ENCODE assay signal across 8 cellular contexts in the genomic region with DNA sequence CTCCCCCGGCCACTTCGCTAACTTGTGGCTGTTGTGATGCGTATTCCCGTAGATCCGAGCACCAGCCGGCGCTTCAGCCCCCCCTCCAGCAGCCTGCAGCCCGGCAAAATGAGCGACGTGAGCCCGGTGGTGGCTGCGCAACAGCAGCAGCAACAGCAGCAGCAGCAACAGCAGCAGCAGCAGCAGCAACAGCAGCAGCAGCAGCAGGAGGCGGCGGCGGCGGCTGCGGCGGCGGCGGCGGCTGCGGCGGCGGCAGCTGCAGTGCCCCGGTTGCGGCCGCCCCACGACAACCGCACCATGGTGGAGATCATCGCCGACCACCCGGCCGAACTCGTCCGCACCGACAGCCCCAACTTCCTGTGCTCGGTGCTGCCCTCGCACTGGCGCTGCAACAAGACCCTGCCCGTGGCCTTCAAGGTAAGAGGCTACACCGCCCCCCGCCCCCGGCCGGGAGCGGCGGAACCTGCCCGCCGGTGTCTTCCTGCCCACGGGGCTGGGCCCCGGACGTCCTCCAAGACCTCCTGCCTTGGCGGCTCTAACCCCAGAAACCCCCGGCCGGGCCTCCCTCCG. TPM values are rescaled to one million over a fixed set of nuclear protein-coding genes. Genes with fewer than 3 reads are reported as not detected.
A peak's percentile ranks its signal among the peaks of the same experiment; 100 is the strongest.
DNase-seq lines count a peak whose midpoint lies in the region; TF ChIP-seq lines count a peak whose summit lies in the region.

No MANE protein-coding gene starts in this region.

- DNase-seq in ELF-1 (ENCODE audit: low read depth, low spot score) = peak; percentile 59
- peak; percentile 3 for DNase-seq in NCI-H345 treated with DMSO at 0.1 percent for 48 hours (lab: John Stamatoyannopoulos, UW; ENCODE audit: unreplicated experiment)
- DNase-seq in activated T-helper 1 cell treated with Interleukin-2 at 50 U/mL for 16 hours (ENCODE audit: low read depth) = peak; percentile 43
- DNase-seq in fibroblast of villous mesenchyme (ENCODE audit: low read depth) = no peak
- peak; percentile 47 for DNase-seq in neuronal stem cell (ENCODE audit: low spot score)
- DNase-seq in KG1 (lab: John Stamatoyannopoulos, UW) = no peak
- DNase-seq in medulla oblongata (ENCODE audit: extremely low spot score) = no peak
- DNase-seq in amniotic stem cell (lab: John Stamatoyannopoulos, UW) = no peak

- H3K9ac ChIP-seq in neuronal stem cell (ENCODE audit: low read depth, low read length, poor library complexity) = peak overlapping the region; percentile 88

- peak overlapping the region; percentile 96 for H3K4me2 ChIP-seq in neuronal stem cell (ENCODE audit: insufficient read depth, low read length, poor library complexity, severe bottlenecking)

- H3K4ac ChIP-seq in neuronal stem cell (ENCODE audit: low read length) = no peak overlapping the region

- H4K8ac ChIP-seq in neuronal stem cell (ENCODE audit: low read depth, low read length) = no peak overlapping the region

- peak overlapping the region; percentile 95 for H3K18ac ChIP-seq in neuronal stem cell (ENCODE audit: low read length)

- peak overlapping the region; percentile 99 for H3K4me3 ChIP-seq in fibroblast of villous mesenchyme (ENCODE audit: low read depth, low read length)
- H3K4me3 ChIP-seq in neuronal stem cell (ENCODE audit: low read length in 2 of 2) = peak overlapping the region; percentile 73 to 86

- no peak for TF ChIP-seq CTCF in fibroblast of villous mesenchyme (IDR thresholded peaks at IDR 0.05; ENCODE audit: insufficient read depth, low read depth, low read length)

- peak overlapping the region; percentile 89 for H3K23ac ChIP-seq in neuronal stem cell (ENCODE audit: low read depth, low read length, poor library complexity)

- H2AFZ ChIP-seq in neuronal stem cell (ENCODE audit: low read length) = peak overlapping the region; percentile 89

- peak overlapping the region; percentile 38 for H3K14ac ChIP-seq in neuronal stem cell (ENCODE audit: low read length)

- H3K4me1 ChIP-seq in neuronal stem cell (ENCODE audit: control insufficient read depth in 2 of 2, insufficient read depth in 1 of 2, low read depth in 1 of 2, low read length in 2 of 2) = peaks cover 8 to 15% of the 10 kb centered on the region in 2 donors

- peak overlapping the region; percentile 61 for H2BK120ac ChIP-seq in neuronal stem cell (ENCODE audit: low read depth, low read length)

- no CpG with 5 or more reads among the region's 55 CpGs for WGBS in neuronal stem cell (ENCODE audit: extremely low coverage in 2 of 2, insufficient read length in 2 of 2, insufficient replicate concordance in 1 of 2), 2 donors

- H3K36me3 ChIP-seq in neuronal stem cell (replicated peaks in 1 of 2; ENCODE audit: control insufficient read depth in 2 of 2, insufficient read depth in 2 of 2, low read length in 2 of 2) = peaks cover 0 to 15% of the 10 kb centered on the region in 2 donors

- H3K9me3 ChIP-seq in neuronal stem cell (replicated peaks in 1 of 2; ENCODE audit: control insufficient read depth in 2 of 2, insufficient read depth in 1 of 2, low read depth in 1 of 2, low read length in 2 of 2) = no peaks in the 10 kb centered on the region

- H4K91ac ChIP-seq in neuronal stem cell (ENCODE audit: low read depth, low read length, poor library complexity) = no peak overlapping the region

- peaks cover 0 to 53% (median 15%) of the 10 kb centered on the region in 3 experiments for H3K27me3 ChIP-seq in neuronal stem cell (ENCODE audit: control insufficient read depth in 3 of 3, insufficient read depth in 3 of 3, low read depth in 1 of 3, low read length in 3 of 3)

- H2BK12ac ChIP-seq in neuronal stem cell (ENCODE audit: low read length) = no peak overlapping the region

- H3K79me1 ChIP-seq in neuronal stem cell (ENCODE audit: low read depth, low read length) = peaks cover 3% of the 10 kb centered on the region

- peak overlapping the region; percentile 97 for H2BK15ac ChIP-seq in neuronal stem cell (ENCODE audit: low read length)

- H2AK5ac ChIP-seq in neuronal stem cell (ENCODE audit: low read depth, low read length) = no peak overlapping the region

- H2BK5ac ChIP-seq in neuronal stem cell (ENCODE audit: low read length) = peak overlapping the region; percentile 82

- H3K27ac ChIP-seq in neuronal stem cell (replicated peaks; ENCODE audit: low read length) = no peak overlapping the region

RNA-seq across cellular contexts. Expression of a gene that starts 44.9 kb away (rescaled TPM):
- total RNA-seq in fibroblast of villous mesenchyme = 7.8 and 10.0 TPM in 2 replicates
- 29.0 TPM for polyA plus RNA-seq in neuronal stem cell (2013, experiment 1 of 2)
- 29.2 TPM for polyA plus RNA-seq in neuronal stem cell (2013, experiment 2 of 2)

Comparison
In these comparisons a context has a peak if more than half of its experiments do, and no peak if none do; other contexts are left out.
1. DNase-seq: peak in ELF-1 (single experiment), NCI-H345 treated with DMSO at 0.1 percent for 48 hours (single experiment), activated T-helper 1 cell treated with Interleukin-2 at 50 U/mL for 16 hours (single experiment) and neuronal stem cell (single experiment); none in fibroblast of villous mesenchyme (single experiment), KG1 (single experiment), medulla oblongata (single experiment) and amniotic stem cell (single experiment).